ENCODE assay signal across 1 cellular context in the genomic region with DNA sequence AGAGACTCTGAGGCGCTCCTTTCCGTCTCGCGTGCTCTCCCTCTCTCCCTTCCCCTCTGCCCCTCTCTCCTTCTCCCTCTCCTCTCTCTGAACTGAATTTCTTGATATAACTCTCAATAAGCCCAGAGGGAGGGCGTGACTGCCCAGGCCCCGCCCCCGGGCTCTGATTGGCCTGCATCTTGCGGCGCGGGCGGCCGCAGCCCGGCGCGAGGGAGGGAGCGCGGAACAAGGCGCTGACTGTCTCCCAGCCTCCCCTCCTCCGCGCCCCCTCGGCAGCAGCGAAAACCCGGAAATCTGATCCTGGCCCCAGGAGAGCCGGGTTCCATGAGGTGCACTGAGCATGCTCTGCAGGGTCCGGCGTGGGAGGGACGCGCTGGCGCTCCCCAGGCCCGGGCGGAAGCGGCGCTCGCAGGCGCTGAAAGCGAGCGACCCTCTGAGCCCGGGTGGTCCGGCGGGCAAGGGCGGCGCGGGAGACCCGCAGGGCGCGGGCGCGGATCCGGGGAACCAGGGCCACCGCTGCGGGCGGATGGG.
TF ChIP-seq lines count a peak whose summit lies in the region.

A gene with protein sequence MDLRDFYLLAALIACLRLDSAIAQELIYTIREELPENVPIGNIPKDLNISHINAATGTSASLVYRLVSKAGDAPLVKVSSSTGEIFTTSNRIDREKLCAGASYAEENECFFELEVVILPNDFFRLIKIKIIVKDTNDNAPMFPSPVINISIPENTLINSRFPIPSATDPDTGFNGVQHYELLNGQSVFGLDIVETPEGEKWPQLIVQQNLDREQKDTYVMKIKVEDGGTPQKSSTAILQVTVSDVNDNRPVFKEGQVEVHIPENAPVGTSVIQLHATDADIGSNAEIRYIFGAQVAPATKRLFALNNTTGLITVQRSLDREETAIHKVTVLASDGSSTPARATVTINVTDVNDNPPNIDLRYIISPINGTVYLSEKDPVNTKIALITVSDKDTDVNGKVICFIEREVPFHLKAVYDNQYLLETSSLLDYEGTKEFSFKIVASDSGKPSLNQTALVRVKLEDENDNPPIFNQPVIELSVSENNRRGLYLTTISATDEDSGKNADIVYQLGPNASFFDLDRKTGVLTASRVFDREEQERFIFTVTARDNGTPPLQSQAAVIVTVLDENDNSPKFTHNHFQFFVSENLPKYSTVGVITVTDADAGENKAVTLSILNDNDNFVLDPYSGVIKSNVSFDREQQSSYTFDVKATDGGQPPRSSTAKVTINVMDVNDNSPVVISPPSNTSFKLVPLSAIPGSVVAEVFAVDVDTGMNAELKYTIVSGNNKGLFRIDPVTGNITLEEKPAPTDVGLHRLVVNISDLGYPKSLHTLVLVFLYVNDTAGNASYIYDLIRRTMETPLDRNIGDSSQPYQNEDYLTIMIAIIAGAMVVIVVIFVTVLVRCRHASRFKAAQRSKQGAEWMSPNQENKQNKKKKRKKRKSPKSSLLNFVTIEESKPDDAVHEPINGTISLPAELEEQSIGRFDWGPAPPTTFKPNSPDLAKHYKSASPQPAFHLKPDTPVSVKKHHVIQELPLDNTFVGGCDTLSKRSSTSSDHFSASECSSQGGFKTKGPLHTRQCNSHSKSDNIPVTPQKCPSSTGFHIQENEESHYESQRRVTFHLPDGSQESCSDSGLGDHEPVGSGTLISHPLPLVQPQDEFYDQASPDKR (N-terminal part only) (minus strand): TSS at position 94 of the 531 bp plus-strand sequence. CDS start 1,896 bp downstream, outside the sequence.

TF ChIP-seq in HepG2, 621 proteins besides CTCF, POLR2A, EP300 and RAD21 (continued from another document and continues in another):
- peak; percentile 71; the same call in 1 of the 2 replicates for TF ChIP-seq POGK (CRISPR knock-in tag; conservative IDR thresholded peaks at IDR 0.05)
- TF ChIP-seq ZFP36L2 (CRISPR knock-in tag; IDR thresholded peaks at IDR 0.05): no peak
- peak; percentile 86 for TF ChIP-seq GMEB1 (CRISPR knock-in tag; IDR thresholded peaks at IDR 0.05; ENCODE audit: borderline replicate concordance)
- peak; percentile 77 for TF ChIP-seq ZNF205 (CRISPR knock-in tag; IDR thresholded peaks at IDR 0.05)
- no peak for TF ChIP-seq ADNP (CRISPR knock-in tag; IDR thresholded peaks at IDR 0.05)
- no peak for TF ChIP-seq SNAI1 (CRISPR knock-in tag; IDR thresholded peaks at IDR 0.05; ENCODE audit: borderline replicate concordance)
- TF ChIP-seq ZNF776 (CRISPR knock-in tag; IDR thresholded peaks at IDR 0.05): 0 out of 2 replicates have a peak, but pooled peaks have one; percentile 62
- TF ChIP-seq RFX3 (CRISPR knock-in tag; IDR thresholded peaks at IDR 0.05): 0 out of 2 replicates have a peak, but pooled peaks have one; percentile 26
- TF ChIP-seq, protein P1, sequence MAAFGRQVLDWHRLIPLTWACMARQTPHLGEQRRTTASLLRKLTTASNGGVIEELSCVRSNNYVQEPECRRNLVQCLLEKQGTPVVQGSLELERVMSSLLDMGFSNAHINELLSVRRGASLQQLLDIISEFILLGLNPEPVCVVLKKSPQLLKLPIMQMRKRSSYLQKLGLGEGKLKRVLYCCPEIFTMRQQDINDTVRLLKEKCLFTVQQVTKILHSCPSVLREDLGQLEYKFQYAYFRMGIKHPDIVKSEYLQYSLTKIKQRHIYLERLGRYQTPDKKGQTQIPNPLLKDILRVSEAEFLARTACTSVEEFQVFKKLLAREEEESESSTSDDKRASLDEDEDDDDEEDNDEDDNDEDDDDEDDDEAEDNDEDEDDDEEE (CRISPR knock-in tag; IDR thresholded peaks at IDR 0.05): no peak
- TF ChIP-seq RBAK (CRISPR knock-in tag; IDR thresholded peaks at IDR 0.05): no peak
- TF ChIP-seq, protein P2, sequence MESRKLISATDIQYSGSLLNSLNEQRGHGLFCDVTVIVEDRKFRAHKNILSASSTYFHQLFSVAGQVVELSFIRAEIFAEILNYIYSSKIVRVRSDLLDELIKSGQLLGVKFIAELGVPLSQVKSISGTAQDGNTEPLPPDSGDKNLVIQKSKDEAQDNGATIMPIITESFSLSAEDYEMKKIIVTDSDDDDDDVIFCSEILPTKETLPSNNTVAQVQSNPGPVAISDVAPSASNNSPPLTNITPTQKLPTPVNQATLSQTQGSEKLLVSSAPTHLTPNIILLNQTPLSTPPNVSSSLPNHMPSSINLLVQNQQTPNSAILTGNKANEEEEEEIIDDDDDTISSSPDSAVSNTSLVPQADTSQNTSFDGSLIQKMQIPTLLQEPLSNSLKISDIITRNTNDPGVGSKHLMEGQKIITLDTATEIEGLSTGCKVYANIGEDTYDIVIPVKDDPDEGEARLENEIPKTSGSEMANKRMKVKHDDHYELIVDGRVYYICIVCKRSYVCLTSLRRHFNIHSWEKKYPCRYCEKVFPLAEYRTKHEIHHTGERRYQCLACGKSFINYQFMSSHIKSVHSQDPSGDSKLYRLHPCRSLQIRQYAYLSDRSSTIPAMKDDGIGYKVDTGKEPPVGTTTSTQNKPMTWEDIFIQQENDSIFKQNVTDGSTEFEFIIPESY (CRISPR knock-in tag; IDR thresholded peaks at IDR 0.05): no peak
- 0 out of 2 replicates have a peak, but pooled peaks have one; percentile 33 for TF ChIP-seq SMAD3 (CRISPR knock-in tag; IDR thresholded peaks at IDR 0.05)
- TF ChIP-seq GABPB1 (CRISPR knock-in tag; IDR thresholded peaks at IDR 0.05): peak; percentile 87
- TF ChIP-seq, protein P3, sequence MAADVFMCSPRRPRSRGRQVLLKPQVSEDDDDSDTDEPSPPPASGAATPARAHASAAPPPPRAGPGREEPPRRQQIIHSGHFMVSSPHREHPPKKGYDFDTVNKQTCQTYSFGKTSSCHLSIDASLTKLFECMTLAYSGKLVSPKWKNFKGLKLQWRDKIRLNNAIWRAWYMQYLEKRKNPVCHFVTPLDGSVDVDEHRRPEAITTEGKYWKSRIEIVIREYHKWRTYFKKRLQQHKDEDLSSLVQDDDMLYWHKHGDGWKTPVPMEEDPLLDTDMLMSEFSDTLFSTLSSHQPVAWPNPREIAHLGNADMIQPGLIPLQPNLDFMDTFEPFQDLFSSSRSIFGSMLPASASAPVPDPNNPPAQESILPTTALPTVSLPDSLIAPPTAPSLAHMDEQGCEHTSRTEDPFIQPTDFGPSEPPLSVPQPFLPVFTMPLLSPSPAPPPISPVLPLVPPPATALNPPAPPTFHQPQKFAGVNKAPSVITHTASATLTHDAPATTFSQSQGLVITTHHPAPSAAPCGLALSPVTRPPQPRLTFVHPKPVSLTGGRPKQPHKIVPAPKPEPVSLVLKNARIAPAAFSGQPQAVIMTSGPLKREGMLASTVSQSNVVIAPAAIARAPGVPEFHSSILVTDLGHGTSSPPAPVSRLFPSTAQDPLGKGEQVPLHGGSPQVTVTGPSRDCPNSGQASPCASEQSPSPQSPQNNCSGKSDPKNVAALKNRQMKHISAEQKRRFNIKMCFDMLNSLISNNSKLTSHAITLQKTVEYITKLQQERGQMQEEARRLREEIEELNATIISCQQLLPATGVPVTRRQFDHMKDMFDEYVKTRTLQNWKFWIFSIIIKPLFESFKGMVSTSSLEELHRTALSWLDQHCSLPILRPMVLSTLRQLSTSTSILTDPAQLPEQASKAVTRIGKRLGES (CRISPR knock-in tag; IDR thresholded peaks at IDR 0.05; ENCODE audit: borderline replicate concordance): no peak
- TF ChIP-seq MAX (IDR thresholded peaks at IDR 0.05): peak; percentile 79
- TF ChIP-seq ZNF749 (CRISPR knock-in tag; IDR thresholded peaks at IDR 0.05; ENCODE audit: borderline replicate concordance): no peak; the same call in 1 of the 2 replicates
- no peak for TF ChIP-seq ZNF382 (CRISPR knock-in tag; IDR thresholded peaks at IDR 0.05; ENCODE audit: borderline replicate concordance)
- TF ChIP-seq KDM3A (CRISPR knock-in tag; IDR thresholded peaks at IDR 0.05; ENCODE audit: low read depth): peak; percentile 77; the same call in 1 of the 2 replicates
- peak; percentile 90 for TF ChIP-seq KDM2A (CRISPR knock-in tag; IDR thresholded peaks at IDR 0.05; ENCODE audit: borderline replicate concordance, low read depth)
- no peak for TF ChIP-seq PCBP2 (optimal IDR thresholded peaks at IDR 0.05; ENCODE audit: low read depth, low read length, poor library complexity, severe bottlenecking)
- no peak for TF ChIP-seq HNRNPH1 (optimal IDR thresholded peaks at IDR 0.05; ENCODE audit: low read depth, low read length)
- no peak for TF ChIP-seq ZBTB14 (CRISPR knock-in tag; IDR thresholded peaks at IDR 0.05)
- no peak for TF ChIP-seq TFE3 (CRISPR knock-in tag; IDR thresholded peaks at IDR 0.05)
- no peak for TF ChIP-seq ZNF839 (CRISPR knock-in tag; IDR thresholded peaks at IDR 0.05; ENCODE audit: borderline replicate concordance)
- TF ChIP-seq ZNF704 (CRISPR knock-in tag; IDR thresholded peaks at IDR 0.05; ENCODE audit: borderline replicate concordance): no peak
- TF ChIP-seq ZNF546 (CRISPR knock-in tag; conservative IDR thresholded peaks at IDR 0.05): 0 out of 2 replicates have a peak, but pooled peaks have one; percentile 39
- TF ChIP-seq, protein P4, sequence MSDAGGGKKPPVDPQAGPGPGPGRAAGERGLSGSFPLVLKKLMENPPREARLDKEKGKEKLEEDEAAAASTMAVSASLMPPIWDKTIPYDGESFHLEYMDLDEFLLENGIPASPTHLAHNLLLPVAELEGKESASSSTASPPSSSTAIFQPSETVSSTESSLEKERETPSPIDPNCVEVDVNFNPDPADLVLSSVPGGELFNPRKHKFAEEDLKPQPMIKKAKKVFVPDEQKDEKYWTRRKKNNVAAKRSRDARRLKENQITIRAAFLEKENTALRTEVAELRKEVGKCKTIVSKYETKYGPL (CRISPR knock-in tag; IDR thresholded peaks at IDR 0.05): no peak
- TF ChIP-seq SMYD3 (CRISPR knock-in tag; IDR thresholded peaks at IDR 0.05): no peak
- peak; percentile 73; the same call in 1 of the 2 replicates for TF ChIP-seq ZNF441 (CRISPR knock-in tag; IDR thresholded peaks at IDR 0.05; ENCODE audit: borderline replicate concordance)
- 0 out of 2 replicates have a peak, but pooled peaks have one; percentile 65 for TF ChIP-seq RFXAP (CRISPR knock-in tag; IDR thresholded peaks at IDR 0.05; ENCODE audit: borderline replicate concordance)
- TF ChIP-seq PLSCR1 (CRISPR knock-in tag; IDR thresholded peaks at IDR 0.05; ENCODE audit: borderline replicate concordance): no peak
- peak; percentile 86 for TF ChIP-seq NFYB (CRISPR knock-in tag; IDR thresholded peaks at IDR 0.05)
- no peak for TF ChIP-seq RAD51 (IDR thresholded peaks at IDR 0.05; ENCODE audit: borderline replicate concordance)
- TF ChIP-seq GZF1 (CRISPR knock-in tag; IDR thresholded peaks at IDR 0.05): no peak
- peak; percentile 81; the same call in 1 of the 2 replicates for TF ChIP-seq ERF (CRISPR knock-in tag; IDR thresholded peaks at IDR 0.05)
- no peak for TF ChIP-seq EHMT2 (IDR thresholded peaks at IDR 0.05; ENCODE audit: borderline replicate concordance, low read depth, low read length)
